ENCODE assay signal across 7 cellular contexts in the genomic region with DNA sequence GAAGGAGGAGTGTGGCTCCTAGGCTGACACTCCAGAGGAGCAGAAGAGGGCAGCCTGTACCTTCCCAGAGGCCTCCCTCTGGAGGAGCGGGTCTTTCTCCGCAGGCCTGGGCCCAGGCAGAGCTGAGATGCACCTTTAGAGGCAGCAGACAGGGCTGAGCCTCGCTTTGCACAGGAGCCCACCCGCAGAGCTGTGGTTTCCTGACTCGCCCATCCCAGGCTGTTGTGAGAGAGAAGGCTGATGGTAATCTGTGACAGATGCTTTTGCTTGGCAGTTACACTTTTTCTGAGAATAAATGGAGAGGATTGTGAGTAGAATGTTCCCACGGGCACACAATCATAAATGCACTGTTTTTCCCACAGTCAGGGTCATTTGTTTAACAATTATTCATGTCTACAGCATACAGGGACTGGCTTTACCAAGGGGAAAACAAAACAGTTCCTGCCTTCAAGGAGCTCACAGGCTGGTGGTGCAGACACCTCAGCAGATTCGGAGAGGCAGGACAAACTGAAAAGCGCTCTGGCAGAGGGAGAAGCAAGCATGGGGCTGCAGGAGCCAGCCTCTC. TPM values are rescaled to one million over a fixed set of nuclear protein-coding genes. Genes with fewer than 3 reads are reported as not detected.
DNase-seq lines count a peak whose midpoint lies in the region; ATAC-seq and TF ChIP-seq lines count a peak whose summit lies in the region.

No MANE protein-coding gene starts in this region.

- CTCF ChIA-PET in IMR-90 (lab: Yijun Ruan, JAX), result no interaction called here

- DNase-seq in IMR-90, result peak; percentile 72
- DNase-seq in central memory CD4-positive, alpha-beta T cell, result peak; percentile 90
- DNase-seq in neuronal stem cell (ENCODE audit: low spot score), result no peak
- DNase-seq in NOMO-1 (lab: John Stamatoyannopoulos, UW; ENCODE audit: unreplicated experiment in 2 of 2), result no peak

- H2AK9ac ChIP-seq in IMR-90 (replicated peaks; ENCODE audit: low read depth, low read length, poor library complexity), result no peak overlapping the region

- H3K4ac ChIP-seq in IMR-90 (ENCODE audit: low read depth, low read length) (no peak overlapping the region), neuronal stem cell (ENCODE audit: low read length) (no peak overlapping the region)

- H2AK5ac ChIP-seq in IMR-90 (ENCODE audit: low read depth, low read length) (no peak overlapping the region), neuronal stem cell (ENCODE audit: low read depth, low read length) (no peak overlapping the region)

- H3K4me2 ChIP-seq in IMR-90 (ENCODE audit: low read depth, low read length), result no peak overlapping the region
- H3K4me2 ChIP-seq in neuronal stem cell (ENCODE audit: insufficient read depth, low read length, poor library complexity, severe bottlenecking), result no peak overlapping the region

- H3K18ac ChIP-seq in IMR-90 (ENCODE audit: low read depth, low read length), result no peak overlapping the region
- no peak overlapping the region for H3K18ac ChIP-seq in neuronal stem cell (ENCODE audit: low read length)

- H3K56ac ChIP-seq in IMR-90 (ENCODE audit: extremely low read depth, insufficient read depth, low read length), result no peak overlapping the region

- H3K9ac ChIP-seq in IMR-90 (ENCODE audit: low read depth, low read length) (no peak overlapping the region), neuronal stem cell (ENCODE audit: low read depth, low read length, poor library complexity) (peak overlapping the region; percentile 22)

- H3K4me1 ChIP-seq in IMR-90 (ENCODE audit: control insufficient read depth, insufficient read depth, low read length) (peaks cover 8% of the 10 kb centered on the region; the same call in 1 of the 2 replicates), neuronal stem cell (ENCODE audit: control insufficient read depth in 2 of 2, insufficient read depth in 1 of 2, low read depth in 1 of 2, low read length in 2 of 2) (peaks cover 0 to 2% of the 10 kb centered on the region in 2 donors)

- H4K8ac ChIP-seq in IMR-90 (ENCODE audit: low read depth in 2 of 2, low read length in 2 of 2) (no peak overlapping the region), neuronal stem cell (ENCODE audit: low read depth, low read length) (no peak overlapping the region)

- no peak overlapping the region for H2BK120ac ChIP-seq in IMR-90 (ENCODE audit: low read depth, low read length)
- no peak overlapping the region for H2BK120ac ChIP-seq in neuronal stem cell (ENCODE audit: low read depth, low read length)

- intact Hi-C loops in IMR-90 (cut with micrococcal nuclease), result no loop called here

- no peak overlapping the region for H4K5ac ChIP-seq in IMR-90 (ENCODE audit: low read depth, low read length)

- H2BK20ac ChIP-seq in IMR-90 (ENCODE audit: low read depth, low read length), result no peak overlapping the region

- TF ChIP-seq RAD21 in IMR-90 (IDR thresholded peaks at IDR 0.05; ENCODE audit: low read length), result no peak

- no peak for TF ChIP-seq POLR2A in IMR-90 (IDR thresholded peaks at IDR 0.05; ENCODE audit: low read depth, low read length)

- H3K4me3 ChIP-seq in IMR-90 (ENCODE audit: insufficient read depth, low read depth, low read length), result no peak overlapping the region
- no peak overlapping the region for H3K4me3 ChIP-seq in neuronal stem cell (ENCODE audit: low read length in 2 of 2)

- H3K14ac ChIP-seq in IMR-90 (replicated peaks; ENCODE audit: low read depth, low read length) (no peak overlapping the region), neuronal stem cell (ENCODE audit: low read length) (no peak overlapping the region)

- H3K27me3 ChIP-seq in IMR-90 (ENCODE audit: control insufficient read depth, insufficient read depth, low read length) (no peaks in the 10 kb centered on the region), neuronal stem cell (ENCODE audit: control insufficient read depth in 3 of 3, insufficient read depth in 3 of 3, low read depth in 1 of 3, low read length in 3 of 3) (no peaks in the 10 kb centered on the region)

- TF ChIP-seq CTCF in IMR-90 (conservative IDR thresholded peaks at IDR 0.05; ENCODE audit: low read depth, low read length), result 0 out of 2 replicates have a peak, but pooled peaks have one; percentile 6

- ATAC-seq in GM19467 (IDR thresholded peaks at IDR 0.05; ENCODE audit: unreplicated experiment) (peak; percentile 50), IMR-90 (ENCODE audit: low read depth) (peak; percentile 51), GM19351 (IDR thresholded peaks at IDR 0.05; ENCODE audit: unreplicated experiment) (no peak)
- peak; percentile 74 to 78 for ATAC-seq in activated CD4-positive, CD25-positive, alpha-beta regulatory T cell treated with anti-CD3 and anti-CD28 coated beads, Interleukin-2, amount 50 U/mL, for 24 hours

- H3K79me1 ChIP-seq in IMR-90 (ENCODE audit: low read depth in 1 of 2, low read length in 2 of 2) (peaks cover 7 to 17% of the 10 kb centered on the region in 2 experiments; a peak in 2 of 4 replicates), neuronal stem cell (ENCODE audit: low read depth, low read length) (peaks cover 9% of the 10 kb centered on the region)

- no peak overlapping the region for H2BK12ac ChIP-seq in neuronal stem cell (ENCODE audit: low read length)

- H2BK15ac ChIP-seq in IMR-90 (ENCODE audit: low read depth, low read length) (no peak overlapping the region), neuronal stem cell (ENCODE audit: low read length) (no peak overlapping the region)

- no peaks in the 10 kb centered on the region for H3K36me3 ChIP-seq in IMR-90 (ENCODE audit: control insufficient read depth, insufficient read depth, low read length)
- H3K36me3 ChIP-seq in neuronal stem cell (replicated peaks in 1 of 2; ENCODE audit: control insufficient read depth in 2 of 2, insufficient read depth in 2 of 2, low read length in 2 of 2), result no peaks in the 10 kb centered on the region

- dilution Hi-C loops in IMR-90 (cut with HindIII; ENCODE audit: low sequenced_read_pairs, unreplicated experiment), result no loop called here

- peaks cover 18% of the 10 kb centered on the region for H4K20me1 ChIP-seq in IMR-90 (ENCODE audit: insufficient read depth, low read length)

- H3K23ac ChIP-seq in IMR-90 (ENCODE audit: low read depth, low read length) (no peak overlapping the region), neuronal stem cell (ENCODE audit: low read depth, low read length, poor library complexity) (no peak overlapping the region)

- POLR2A ChIA-PET in IMR-90 (lab: Charles Lee; ENCODE audit: unreplicated experiment), result no interaction called here

- no peaks in the 10 kb centered on the region for H3K9me3 ChIP-seq in IMR-90 (ENCODE audit: control insufficient read depth, insufficient read depth, low read length)
- peaks cover 0 to 4% of the 10 kb centered on the region in 2 donors for H3K9me3 ChIP-seq in neuronal stem cell (replicated peaks in 1 of 2; ENCODE audit: control insufficient read depth in 2 of 2, insufficient read depth in 1 of 2, low read depth in 1 of 2, low read length in 2 of 2)

- H2AFZ ChIP-seq in IMR-90 (replicated peaks; ENCODE audit: low read length, poor library complexity), result no peak overlapping the region
- H2AFZ ChIP-seq in neuronal stem cell (ENCODE audit: low read length), result no peak overlapping the region

- H3K27ac ChIP-seq in IMR-90 (ENCODE audit: insufficient read depth, low read length) (no peak overlapping the region), neuronal stem cell (replicated peaks; ENCODE audit: low read length) (no peak overlapping the region)

- H4K91ac ChIP-seq in IMR-90 (ENCODE audit: insufficient read depth, low read depth, low read length), result no peak overlapping the region
- H4K91ac ChIP-seq in neuronal stem cell (ENCODE audit: low read depth, low read length, poor library complexity), result no peak overlapping the region

- peaks cover 6% of the 10 kb centered on the region; the same call in 1 of the 2 replicates for H3K9me1 ChIP-seq in IMR-90 (ENCODE audit: insufficient read depth, low read length)

- WGBS in IMR-90 (ENCODE audit: extremely low coverage in 2 of 2, insufficient read length in 1 of 2), 2 experiments, result 68% methylated on average over 3 of the region's 8 CpGs; no CpG with 5 or more reads in 1 of the 2 experiments
- no CpG with 5 or more reads among the region's 8 CpGs for WGBS in neuronal stem cell (ENCODE audit: extremely low coverage in 2 of 2, insufficient read length in 2 of 2, insufficient replicate concordance in 1 of 2), 2 donors

- H2BK5ac ChIP-seq in IMR-90 (ENCODE audit: low read depth, low read length, poor library complexity, severe bottlenecking) (no peak overlapping the region), neuronal stem cell (ENCODE audit: low read length) (no peak overlapping the region)

- BruUV-seq in IMR-90 (replicated peaks; lab: Mats Ljungman, UMichigan), result no TSS peak

- in situ Hi-C loops in IMR-90 (cut with MboI; ENCODE audit: low sequenced_read_pairs), result no loop called here

TF ChIP-seq in IMR-90, 13 proteins besides CTCF, POLR2A, EP300 and RAD21 (continues in another document):
- TF ChIP-seq RFX5 (IDR thresholded peaks at IDR 0.05; ENCODE audit: low read depth, low read length), result no peak
- no peak for TF ChIP-seq RCOR1 (IDR thresholded peaks at IDR 0.05; ENCODE audit: insufficient replicate concordance, low read length)
- TF ChIP-seq, protein P1, sequence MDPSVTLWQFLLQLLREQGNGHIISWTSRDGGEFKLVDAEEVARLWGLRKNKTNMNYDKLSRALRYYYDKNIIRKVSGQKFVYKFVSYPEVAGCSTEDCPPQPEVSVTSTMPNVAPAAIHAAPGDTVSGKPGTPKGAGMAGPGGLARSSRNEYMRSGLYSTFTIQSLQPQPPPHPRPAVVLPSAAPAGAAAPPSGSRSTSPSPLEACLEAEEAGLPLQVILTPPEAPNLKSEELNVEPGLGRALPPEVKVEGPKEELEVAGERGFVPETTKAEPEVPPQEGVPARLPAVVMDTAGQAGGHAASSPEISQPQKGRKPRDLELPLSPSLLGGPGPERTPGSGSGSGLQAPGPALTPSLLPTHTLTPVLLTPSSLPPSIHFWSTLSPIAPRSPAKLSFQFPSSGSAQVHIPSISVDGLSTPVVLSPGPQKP (IDR thresholded peaks at IDR 0.05; ENCODE audit: borderline replicate concordance, low read depth, low read length), result no peak
- TF ChIP-seq FOS (IDR thresholded peaks at IDR 0.05; ENCODE audit: low read depth, low read length), result no peak
- no peak for TF ChIP-seq MAFK (IDR thresholded peaks at IDR 0.05; ENCODE audit: low read depth, low read length)
- no peak for TF ChIP-seq CHD1 (IDR thresholded peaks at IDR 0.05; ENCODE audit: low read depth, low read length)
- TF ChIP-seq CEBPB (IDR thresholded peaks at IDR 0.05; ENCODE audit: low read depth, low read length), result no peak
- no peak for TF ChIP-seq MAZ (IDR thresholded peaks at IDR 0.05; ENCODE audit: borderline replicate concordance, low read depth, low read length)

RNA-seq across cellular contexts. Expression of gene EVL, which starts 13.9 kb away (rescaled TPM):
- 7.2 TPM in 2 replicates for total RNA-seq in IMR-90 (2012; rRNA removed)
- 36.5 and 36.6 TPM in 2 replicates for polyA plus RNA-seq in IMR-90 (2012; rRNA removed)
- polyA plus RNA-seq in IMR-90 (2012; cell fraction: cytosol; rRNA removed), result 23.4 and 26.6 TPM in 2 replicates
- polyA plus RNA-seq in IMR-90 (2012; cell fraction: nucleus; rRNA removed; ENCODE audit: low replicate concordance), result 208 and 301 TPM in 2 replicates
- 130 TPM for polyA plus RNA-seq in neuronal stem cell (2013, experiment 1 of 2)
- 124 TPM for polyA plus RNA-seq in neuronal stem cell (2013, experiment 2 of 2)

Comparison
In these comparisons a context has a peak if more than half of its experiments do, and no peak if none do; other contexts are left out.
1. DNase-seq: peak in IMR-90 (single experiment) and central memory CD4-positive, alpha-beta T cell (single experiment); none in neuronal stem cell (single experiment) and NOMO-1 (0 of 2).